ENCODE assay signal across 12 cellular contexts in the genomic region with DNA sequence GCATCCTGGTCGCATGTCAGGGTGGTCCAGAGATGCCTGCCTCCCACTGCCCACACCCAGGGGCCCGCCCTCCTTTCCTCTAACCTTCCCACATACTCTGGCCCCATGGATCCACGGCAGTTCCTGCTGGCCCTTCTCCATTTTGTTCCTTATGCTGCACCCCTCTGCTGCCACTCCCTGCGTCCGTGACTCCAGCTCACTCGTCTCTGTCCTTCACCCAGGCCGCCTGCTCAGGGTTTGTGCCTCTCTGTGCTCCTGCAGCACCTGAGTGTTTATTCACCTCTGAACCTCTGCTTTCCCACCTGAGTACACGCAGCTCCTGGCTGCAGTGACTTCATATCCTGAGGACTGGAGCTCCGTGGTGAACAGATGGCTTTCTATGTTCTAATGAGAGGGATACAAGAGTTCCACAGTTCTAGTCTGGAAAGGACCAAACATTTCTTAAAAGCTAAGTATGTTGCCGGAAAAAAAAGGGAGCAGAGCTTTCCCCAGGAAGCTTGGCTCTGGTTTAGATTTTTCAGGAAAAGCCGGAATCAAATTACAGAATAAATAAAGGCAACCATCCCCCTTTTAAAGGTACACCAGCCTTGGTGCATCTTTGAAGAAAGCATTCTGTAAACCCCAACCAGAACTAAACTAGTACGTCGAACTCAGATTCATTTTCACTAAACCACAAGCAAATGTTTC. TPM values are rescaled to one million over a fixed set of nuclear protein-coding genes. Genes with fewer than 3 reads are reported as not detected.
DNase-seq lines count a peak whose midpoint lies in the region; ATAC-seq and TF ChIP-seq lines count a peak whose summit lies in the region.
"Had no signal": no experiment of that assay in that cellular context is flagged by ENCODE, and none has a peak within 500 bp of the region (broad histone marks: within the 10 kb centered on the region; RNA-seq: fewer than 3 reads in every experiment).

No MANE protein-coding gene starts in this region.

- H3K9me3 ChIP-seq in heart right ventricle (no peaks in the 10 kb centered on the region), body of pancreas (no peaks in the 10 kb centered on the region), liver (ENCODE audit: control insufficient read depth in 4 of 4, low read length in 3 of 4) (no peaks in the 10 kb centered on the region), upper lobe of left lung (no peaks in the 10 kb centered on the region)

- H3K4me3 ChIP-seq in heart right ventricle (peak overlapping the region in 2 of 10 donors; percentile 7 to 11), body of pancreas (no peak overlapping the region), liver (ENCODE audit: low read depth in 1 of 3, low read length in 3 of 3) (peak overlapping the region; percentile 8 to 47 (median 36)), upper lobe of left lung (peak overlapping the region in 1 of 4 donors; percentile 17)

- peaks cover 1 to 40% (median 23%) of the 10 kb centered on the region in 9 donors for H3K36me3 ChIP-seq in heart right ventricle
- peaks cover 0 to 12% of the 10 kb centered on the region in 2 donors for H3K36me3 ChIP-seq in body of pancreas (replicated peaks in 1 of 2; ENCODE audit: insufficient read depth in 1 of 2, low read depth in 2 of 2)
- peaks cover 0 to 11% (median 8%) of the 10 kb centered on the region in 4 donors for H3K36me3 ChIP-seq in liver (ENCODE audit: control insufficient read depth in 4 of 4, insufficient read depth in 3 of 4, low read depth in 1 of 4, low read length in 3 of 4)
- H3K36me3 ChIP-seq in upper lobe of left lung = peaks cover 0 to 39% (median 32%) of the 10 kb centered on the region in 4 donors

- H3K27ac ChIP-seq in heart right ventricle (peak overlapping the region in 9 of 10 donors; percentile 24 to 74 (median 58)), body of pancreas (peak overlapping the region; percentile 50 to 85 (median 78)), liver (ENCODE audit: low read depth in 1 of 2, low read length in 2 of 2) (peak overlapping the region; percentile 74 to 82), upper lobe of left lung (peak overlapping the region; percentile 25 to 69 (median 52))

- peak overlapping the region; percentile 19 to 52 for H3K9ac ChIP-seq in liver (ENCODE audit: low read depth in 1 of 2, low read length in 2 of 2)

- H3K27me3 ChIP-seq in heart right ventricle = no peaks in the 10 kb centered on the region
- no peaks in the 10 kb centered on the region for H3K27me3 ChIP-seq in body of pancreas
- H3K27me3 ChIP-seq in liver (ENCODE audit: control insufficient read depth in 4 of 4, insufficient read depth in 4 of 4, low read length in 3 of 4) = no peaks in the 10 kb centered on the region
- no peaks in the 10 kb centered on the region for H3K27me3 ChIP-seq in upper lobe of left lung

- no peak for TF ChIP-seq EP300 in upper lobe of left lung (IDR thresholded peaks at IDR 0.05)

- H3K4me1 ChIP-seq in heart right ventricle (peaks cover 7 to 36% (median 25%) of the 10 kb centered on the region in 9 donors), body of pancreas (peaks cover 20% of the 10 kb centered on the region), liver (ENCODE audit: control insufficient read depth in 4 of 4, insufficient read depth in 4 of 4, low read length in 3 of 4) (peaks cover 5 to 39% (median 25%) of the 10 kb centered on the region in 4 donors), upper lobe of left lung (peaks cover 11 to 27% (median 19%) of the 10 kb centered on the region in 4 donors)

- TF ChIP-seq POLR2A in body of pancreas (IDR thresholded peaks at IDR 0.05) (peak in 1 of 3 donors; percentile 32), upper lobe of left lung (IDR thresholded peaks at IDR 0.05) (no peak)

- no peak for TF ChIP-seq RAD21 in liver (IDR thresholded peaks at IDR 0.05)

- DNase-seq in heart right ventricle = no peak
- DNase-seq in Right ventricle myocardium superior = no peak
- peak; percentile 33 to 57 (median 52) for DNase-seq in body of pancreas
- peak in 1 of 2 donors; percentile 33 for DNase-seq in upper lobe of left lung
- no peak for DNase-seq in NCI-H1048 (lab: John Stamatoyannopoulos, UW)
- DNase-seq in DMS114 treated with DMSO at 0.1 percent for 48 hours (lab: John Stamatoyannopoulos, UW; ENCODE audit: unreplicated experiment) = no peak
- DNase-seq: T-helper 1 cell, trophoblast cell had no signal

- ATAC-seq in heart right ventricle (no peak), Right ventricle myocardium superior (ENCODE audit: poor library complexity) (no peak), body of pancreas (no peak), upper lobe of left lung (ENCODE audit: low FRiP score in 2 of 2) (no peak), GM21423 (IDR thresholded peaks at IDR 0.05; ENCODE audit: unreplicated experiment) (no peak)

- WGBS in heart right ventricle, 2 donors = 52 to 56% methylated on average over 13 of the region's 13 CpGs
- WGBS in body of pancreas, 2 donors = 18 to 20% methylated on average over 13 of the region's 13 CpGs
- WGBS in liver = 32% methylated on average over 13 of the region's 13 CpGs
- 50 to 52% methylated on average over 13 of the region's 13 CpGs for WGBS in upper lobe of left lung, 2 donors

- intact Hi-C loops in heart right ventricle (cut with DNase I) (no loop called here), Right ventricle myocardium superior (cut with DNase I) (no loop called here), body of pancreas (cut with DNase I) (no loop called here)

- no peak for TF ChIP-seq CTCF in heart right ventricle (IDR thresholded peaks at IDR 0.05)
- TF ChIP-seq CTCF in body of pancreas (IDR thresholded peaks at IDR 0.05) = no peak
- no peak for TF ChIP-seq CTCF in liver (IDR thresholded peaks at IDR 0.05; ENCODE audit: low read depth, low read length, missing input control)
- TF ChIP-seq CTCF in upper lobe of left lung (IDR thresholded peaks at IDR 0.05) = no peak

TF ChIP-seq in liver, 16 proteins besides CTCF, POLR2A, EP300 and RAD21:
- TF ChIP-seq TAF1 (conservative IDR thresholded peaks at IDR 0.05) (peak; percentile 51), GABPA (IDR thresholded peaks at IDR 0.05 in 1 of 2, conservative IDR thresholded peaks at IDR 0.05 in 1 of 2) (peak in 1 of 2 donors; percentile 69), YY1 (IDR thresholded peaks at IDR 0.05) (no peak), JUND (IDR thresholded peaks at IDR 0.05) (no peak), MAX (IDR thresholded peaks at IDR 0.05) (no peak), FOXA1 (IDR thresholded peaks at IDR 0.05) (peak; percentile 3), FOXA2 (IDR thresholded peaks at IDR 0.05) (peak; percentile 65)

RNA-seq across cellular contexts. Expression of gene GNRH2, which starts 1.5 kb away (rescaled TPM):
- total RNA-seq in heart right ventricle = under 1 TPM in 1 of 10 donors, not detected in 9; 0.47 TPM
- not detected for polyA plus RNA-seq in heart right ventricle
- not detected for total RNA-seq in Right ventricle myocardium superior
- total RNA-seq in body of pancreas = not detected
- under 1 TPM in 1 of 2 donors, not detected in 1; 0.25 TPM for total RNA-seq in liver
- polyA plus RNA-seq in liver = under 1 TPM; 0.44 to 0.58 TPM
- 1 to 10 TPM in 1 of 6 donors, not detected in 5; 1.1 TPM for total RNA-seq in upper lobe of left lung
- total RNA-seq: dermis microvascular lymphatic vessel endothelial cell, pulmonary artery endothelial cell had no signal

RNA-seq across cellular contexts. Expression of gene MRPS26, which starts 3.9 kb away (rescaled TPM):
- total RNA-seq in heart right ventricle (10 to 100 TPM; 39.1 to 60.8 (median 51.5) TPM), Right ventricle myocardium superior (49.9 TPM), body of pancreas (10 to 100 TPM; 28.0 to 29.0 TPM), liver (10 to 100 TPM; 26.9 to 29.1 TPM), upper lobe of left lung (10 to 100 TPM; 36.7 to 65.5 (median 51.4) TPM)
- polyA plus RNA-seq in heart right ventricle (100 to 1,000 TPM; 115 to 119 TPM), liver (10 to 100 TPM; 51.5 to 65.2 TPM)

RNA-seq across cellular contexts. Expression of gene OXT, which starts 29.5 kb away (rescaled TPM):
- total RNA-seq in heart right ventricle (1 to 10 TPM in 1 of 10 donors, under 1 TPM in 2, not detected in 7; 0.56 to 1.3 (median 0.59) TPM), Right ventricle myocardium superior (not detected), body of pancreas (not detected), liver (1 to 10 TPM in 1 of 2 donors, under 1 TPM in 1; 0.75 to 6.5 TPM), upper lobe of left lung (1 to 10 TPM in 1 of 6 donors, not detected in 5; 2.7 TPM)
- polyA plus RNA-seq in heart right ventricle (under 1 TPM in 1 of 2 donors, not detected in 1; 0.35 TPM), liver (10 to 100 TPM in 1 of 2 donors, 1 to 10 TPM in 1; 2.0 to 41.6 TPM)
- total RNA-seq: dermis microvascular lymphatic vessel endothelial cell, pulmonary artery endothelial cell had no signal

RNA-seq across cellular contexts. Expression of gene AVP, which starts 42.6 kb away (rescaled TPM):
- total RNA-seq in heart right ventricle = not detected
- not detected for polyA plus RNA-seq in heart right ventricle
- 0.51 TPM for total RNA-seq in Right ventricle myocardium superior
- not detected for total RNA-seq in body of pancreas
- not detected for total RNA-seq in liver
- polyA plus RNA-seq in liver = 1 to 10 TPM in 1 of 2 donors, not detected in 1; 2.5 TPM
- total RNA-seq in upper lobe of left lung = not detected
- total RNA-seq: dermis microvascular lymphatic vessel endothelial cell, pulmonary artery endothelial cell had no signal

Comparison
In these comparisons a context has a peak if more than half of its experiments do, and no peak if none do; other contexts are left out.
1. DNase-seq: peak in body of pancreas (4 of 4); none in heart right ventricle (0 of 2), Right ventricle myocardium superior (single experiment), NCI-H1048 (single experiment) and DMS114 treated with DMSO at 0.1 percent for 48 hours (single experiment).
2. H3K4me3 ChIP-seq: peak in liver (3 of 3); none in body of pancreas (0 of 2).
3. Peak in every context shown above with its lines, with median percentiles within 50 percentile points of each other: H3K27ac ChIP-seq.